ENCODE assay signal across 9 cellular contexts in genomic region chr6:32194388-32194787, GRCh38. TPM values are rescaled to one million over a fixed set of nuclear protein-coding genes. Genes with fewer than 3 reads are reported as not detected.
A peak's percentile ranks its signal among the peaks of the same experiment; 100 is the strongest.
DNase-seq lines count a peak whose midpoint lies in the region; ATAC-seq and TF ChIP-seq lines count a peak whose summit lies in the region.
"Had no signal": no experiment of that assay in that cellular context is flagged by ENCODE, and none has a peak within 500 bp of the region (broad histone marks: within the 10 kb centered on the region; RNA-seq: fewer than 3 reads in every experiment).

No MANE protein-coding gene starts in this region.

- H3K4me3 ChIP-seq in OCI-LY3 (ENCODE audit: low read length) (no peak overlapping the region; the same call in 1 of the 2 replicates), parathyroid adenoma (ENCODE audit: low read depth, low read length) (no peak overlapping the region)
- H3K4me3 ChIP-seq in effector memory CD4-positive, alpha-beta T cell (ENCODE audit: insufficient read depth, low read depth, low read length, poor library complexity, severe bottlenecking) = peak overlapping the region; percentile 96

- H3K4me3 Mint-ChIP-seq in CD4-positive, alpha-beta T cell = peak overlapping the region; percentile 99

- TF ChIP-seq CTCF in CD4-positive, alpha-beta T cell (IDR thresholded peaks at IDR 0.05) = no peak
- no peak for TF ChIP-seq CTCF in OCI-LY3 (IDR thresholded peaks at IDR 0.05; ENCODE audit: low read depth, low read length)
- no peak for TF ChIP-seq CTCF in parathyroid adenoma (IDR thresholded peaks at IDR 0.05)
- TF ChIP-seq CTCF in foreskin keratinocyte (conservative IDR thresholded peaks at IDR 0.05) = no peak

- H3K27me3 ChIP-seq in CD4-positive, alpha-beta T cell (ENCODE audit: control insufficient read depth, insufficient read depth, low read length) = no peaks in the 10 kb centered on the region
- H3K27me3 ChIP-seq in OCI-LY3 (ENCODE audit: low read depth, low read length) (no peaks in the 10 kb centered on the region), parathyroid adenoma (ENCODE audit: control insufficient read depth, insufficient read depth, low read length) (no peaks in the 10 kb centered on the region), foreskin keratinocyte (no peaks in the 10 kb centered on the region)
- no peaks in the 10 kb centered on the region for H3K27me3 ChIP-seq in effector memory CD4-positive, alpha-beta T cell (replicated peaks; ENCODE audit: control insufficient read depth, insufficient read depth, low read length, poor library complexity, severe bottlenecking)

- POLR2A ChIA-PET in CD4-positive, alpha-beta T cell (lab: Charles Lee) = interaction anchor here (1.5 to 12.1 kb wide), 3 partner anchors 15 to 1077 kb away, joined by 7 to 242 read pairs (median 8); partner anchors contain the start of genes AGPAT1, FKBPL, RNF5 and RPS18

- peaks cover 39% of the 10 kb centered on the region for H3K36me3 Mint-ChIP-seq in CD4-positive, alpha-beta T cell (ENCODE audit: low read depth)

- H3K4me2 ChIP-seq in OCI-LY3 (ENCODE audit: low read length) (peak overlapping the region; percentile 97), parathyroid adenoma (ENCODE audit: low read length) (no peak overlapping the region)

- H4K20me1 ChIP-seq in OCI-LY3 (ENCODE audit: insufficient read depth, low read length) = no peaks in the 10 kb centered on the region

- no peak for ATAC-seq in CD4-positive, alpha-beta T cell (ENCODE audit: poor library complexity)
- ATAC-seq in GM21737 (IDR thresholded peaks at IDR 0.05; ENCODE audit: unreplicated experiment) (no peak), foreskin keratinocyte (no peak)

- H3K4me1 ChIP-seq in OCI-LY3 (ENCODE audit: low read length) = peaks cover 38% of the 10 kb centered on the region
- peaks cover 30% of the 10 kb centered on the region for H3K4me1 ChIP-seq in effector memory CD4-positive, alpha-beta T cell (ENCODE audit: control insufficient read depth, insufficient read depth, low read length, poor library complexity, severe bottlenecking)
- H3K4me1 ChIP-seq in parathyroid adenoma = peaks cover 4% of the 10 kb centered on the region
- peaks cover 11% of the 10 kb centered on the region for H3K4me1 ChIP-seq in foreskin keratinocyte

- DNase-seq in CD4-positive, alpha-beta T cell = no peak
- DNase-seq in effector memory CD4-positive, alpha-beta T cell = no peak
- DNase-seq in cerebellum (ENCODE audit: low spot score) = no peak
- DNase-seq in foreskin keratinocyte = no peak
- no peak for DNase-seq in stimulated activated CD4-positive, alpha-beta T cell treated with anti-CD3 and anti-CD28 coated beads, Interleukin-4, amount 100 ng/mL, for 4 hours
- DNase-seq: NCI-H526 treated with DMSO at 0.1 percent for 48 hours had no signal

- H3K36me3 ChIP-seq in OCI-LY3 (replicated peaks; ENCODE audit: low read depth, low read length) (peaks cover 5% of the 10 kb centered on the region), parathyroid adenoma (ENCODE audit: control insufficient read depth, insufficient read depth, low read length) (no peaks in the 10 kb centered on the region)
- H3K36me3 ChIP-seq in effector memory CD4-positive, alpha-beta T cell (ENCODE audit: control insufficient read depth, insufficient read depth, low read length) = no peaks in the 10 kb centered on the region

- peak overlapping the region; percentile 96 for H3K27ac Mint-ChIP-seq in CD4-positive, alpha-beta T cell

- H3K9me3 Mint-ChIP-seq in CD4-positive, alpha-beta T cell = no peaks in the 10 kb centered on the region

- no peak overlapping the region for H3K9ac ChIP-seq in OCI-LY3 (ENCODE audit: low read length)
- no peak overlapping the region for H3K9ac ChIP-seq in parathyroid adenoma

- no peaks in the 10 kb centered on the region for H3K9me3 ChIP-seq in CD4-positive, alpha-beta T cell (ENCODE audit: control insufficient read depth, low read length)
- H3K9me3 ChIP-seq in OCI-LY3 (ENCODE audit: insufficient read depth, low read length) = no peaks in the 10 kb centered on the region
- no peaks in the 10 kb centered on the region for H3K9me3 ChIP-seq in effector memory CD4-positive, alpha-beta T cell (ENCODE audit: control insufficient read depth, low read length)
- no peaks in the 10 kb centered on the region for H3K9me3 ChIP-seq in parathyroid adenoma (ENCODE audit: control insufficient read depth, low read length)

- intact Hi-C loops in CD4-positive, alpha-beta T cell (cut with DNase I, micrococcal nuclease) = loop anchor here (2.0 to 10.0 kb wide), 6 partner anchors 47 to 1980 kb away; partner anchors contain the start of genes C6orf47 (in 1 of the 2), CSNK2B (in 1 of the 2), EHMT2 (in 1 of the 2) and GPANK1 (in 1 of the 2)

- CTCF ChIA-PET in CD4-positive, alpha-beta T cell (lab: Charles Lee) = interaction anchor here (1.5 to 1.8 kb wide), 2 partner anchors 17 to 40 kb away, joined by 8 to 14 read pairs; partner anchors contain the start of genes AGPAT1 and RNF5

- H2AFZ ChIP-seq in OCI-LY3 (ENCODE audit: low read depth, low read length) (no peak overlapping the region), parathyroid adenoma (peak overlapping the region; percentile 25)

- H3K4me1 Mint-ChIP-seq in CD4-positive, alpha-beta T cell (ENCODE audit: low read depth) = peaks cover 48% of the 10 kb centered on the region

- H3K79me2 ChIP-seq in OCI-LY3 (ENCODE audit: low read length) (peaks cover 28% of the 10 kb centered on the region), parathyroid adenoma (peaks cover 4% of the 10 kb centered on the region)

- peak overlapping the region; percentile 87 for H3K27ac ChIP-seq in CD4-positive, alpha-beta T cell (ENCODE audit: low read depth, low read length)
- H3K27ac ChIP-seq in OCI-LY3 (ENCODE audit: low read length) (peak overlapping the region; percentile 86), parathyroid adenoma (peak overlapping the region; percentile 98), foreskin keratinocyte (no peak overlapping the region)
- H3K27ac ChIP-seq in effector memory CD4-positive, alpha-beta T cell (ENCODE audit: insufficient read depth, low read length, poor library complexity, severe bottlenecking) = peak overlapping the region; percentile 95

- H3K27me3 Mint-ChIP-seq in CD4-positive, alpha-beta T cell = no peaks in the 10 kb centered on the region

RNA-seq across cellular contexts. Expression of gene GPSM3, which starts 1.9 kb away (rescaled TPM):
- 100 to 1,000 TPM; 190 to 202 TPM for total RNA-seq in CD4-positive, alpha-beta T cell
- total RNA-seq in cerebellum (0.82 TPM), foreskin keratinocyte (12.3 and 13.2 TPM in 2 replicates)
- 18.5 and 19.1 TPM in 2 replicates for polyA plus RNA-seq in foreskin keratinocyte

RNA-seq across cellular contexts. Expression of gene PBX2, which starts 4.4 kb away (rescaled TPM):
- 10 to 100 TPM; 62.0 to 65.6 TPM for total RNA-seq in CD4-positive, alpha-beta T cell
- total RNA-seq in cerebellum (21.3 TPM), foreskin keratinocyte (37.3 and 38.5 TPM in 2 replicates)
- 33.4 and 39.0 TPM in 2 replicates for polyA plus RNA-seq in foreskin keratinocyte

RNA-seq across cellular contexts. Expression of gene AGER, which starts 10.3 kb away (rescaled TPM):
- total RNA-seq in CD4-positive, alpha-beta T cell = 10 to 100 TPM; 23.5 to 27.0 TPM
- 0.54 TPM for total RNA-seq in cerebellum
- 2.7 and 3.2 TPM in 2 replicates for total RNA-seq in foreskin keratinocyte
- polyA plus RNA-seq in foreskin keratinocyte = 5.6 and 6.7 TPM in 2 replicates

RNA-seq across cellular contexts. Expression of gene RNF5, which starts 16.2 kb away (rescaled TPM):
- 1 to 10 TPM; 9.6 to 9.9 TPM for total RNA-seq in CD4-positive, alpha-beta T cell
- total RNA-seq in cerebellum (36.8 TPM), foreskin keratinocyte (32.3 and 32.7 TPM in 2 replicates)
- 54.0 and 54.7 TPM in 2 replicates for polyA plus RNA-seq in foreskin keratinocyte

RNA-seq across cellular contexts. Expression of gene AGPAT1, which starts 18.5 kb away (rescaled TPM):
- total RNA-seq in CD4-positive, alpha-beta T cell = 10 to 100 TPM; 13.2 to 13.3 TPM
- total RNA-seq in cerebellum = 16.6 TPM
- total RNA-seq in foreskin keratinocyte = 57.1 and 61.4 TPM in 2 replicates
- polyA plus RNA-seq in foreskin keratinocyte = 75.1 and 80.7 TPM in 2 replicates

Comparison
In these comparisons a context has a peak if more than half of its experiments do, and no peak if none do; other contexts are left out.
1. RNA of gene GPSM3, which starts 1.9 kb away (total RNA-seq): 190 to 202 TPM in CD4-positive, alpha-beta T cell; 12.3 to 13.2 TPM in foreskin keratinocyte and 0.82 TPM in cerebellum (single experiment); every median in the first group is over 10 times any median in the second.